Comparison of ENCODE assay signal across 31 cellular contexts in the genomic region with DNA sequence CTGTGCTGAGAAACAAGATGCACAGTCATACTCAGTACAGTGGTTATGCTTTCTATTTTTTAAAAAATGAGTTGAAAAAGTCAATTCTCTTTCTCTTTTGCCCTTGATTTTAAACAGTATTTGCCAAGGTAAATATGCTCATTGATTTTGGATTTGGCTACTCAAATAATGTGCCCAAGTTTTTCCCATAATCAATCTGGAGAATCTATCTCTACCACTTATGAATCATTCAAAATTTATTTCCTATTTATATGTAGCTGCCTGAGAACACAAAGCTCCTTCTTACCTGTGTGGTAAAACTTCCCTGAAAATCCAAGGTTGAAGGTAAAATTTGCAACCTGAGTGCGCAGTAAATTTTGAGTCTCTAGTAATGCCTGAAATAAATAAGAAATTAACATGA.
DNase-seq lines count a peak whose midpoint lies in the region; ATAC-seq, FAIRE-seq and TF ChIP-seq lines count a peak whose summit lies in the region.
"Had no signal": no experiment of that assay in that cellular context is flagged by ENCODE, and none has a peak within 500 bp of the region (broad histone marks: within the 10 kb centered on the region; RNA-seq: fewer than 3 reads in every experiment).

No MANE protein-coding gene starts in this region.

- H3K4me3 ChIP-seq in SK-N-MC = no peak overlapping the region
- H3K4me3 ChIP-seq in pancreas = no peak overlapping the region
- H3K4me3 ChIP-seq: A549; BLaER1; BLaER1 treated with 17β-estradiol and CSF1 and Interleukin-3, amounts not matched to agents 10 nM and 100 nM had no signal

- DNase-seq in SK-N-MC (ENCODE audit: low read depth, low spot score) (no peak), pancreas (no peak), erythroblast (lab: John Stamatoyannopoulos, UW) (no peak)
- DNase-seq: 8988T; ACHN; AML-193; BE2C; C1 segment of cervical spinal cord; Caco-2; Calu3; CD4-positive, alpha-beta memory T cell; CD4-positive, alpha-beta T cell; CD4-positive, CD25-positive, alpha-beta regulatory T cell; CD8-positive, alpha-beta memory T cell; CD8-positive, alpha-beta T cell; COR-L47; DMS 273 treated with DMSO at 0.1 percent for 48 hours; DMS153; DMS53; DMS79; DMS79 treated with DMSO at 0.1 percent for 48 hours; DND-41; EL had no signal

- intact Hi-C loops in pancreas (cut with DNase I) = no loop called here

- TF ChIP-seq CTCF in pancreas (IDR thresholded peaks at IDR 0.05) = no peak

- ATAC-seq in pancreas = peak; percentile 27 to 74 (median 48)
- no peak for ATAC-seq in GM18505 (IDR thresholded peaks at IDR 0.05; ENCODE audit: unreplicated experiment)
- ATAC-seq: A549; CD8-positive, alpha-beta T cell had no signal

- WGBS in pancreas, 2 donors = 42 to 83% methylated on average over 1 of the region's 1 CpG

- no peaks in the 10 kb centered on the region for H3K9me3 ChIP-seq in SK-N-MC (ENCODE audit: low read depth, low read length)
- no peaks in the 10 kb centered on the region for H3K9me3 ChIP-seq in pancreas
- H3K9me3 ChIP-seq: A549; BE2C; BLaER1; BLaER1 treated with 17β-estradiol and CSF1 and Interleukin-3, amounts not matched to agents 10 nM and 100 nM; Caco-2 had no signal

- H3K27ac ChIP-seq in SK-N-MC = peak overlapping the region; percentile 99
- H3K27ac ChIP-seq in pancreas = no peak overlapping the region
- H3K27ac ChIP-seq: 22Rv1; A549; BLaER1; BLaER1 treated with 17β-estradiol and CSF1 and Interleukin-3, amounts not matched to agents 10 nM and 100 nM; C4-2B had no signal

- H3K36me3 ChIP-seq in SK-N-MC (ENCODE audit: insufficient read depth, low read length) (peaks cover 13% of the 10 kb centered on the region; the same call in 1 of the 2 replicates), pancreas (no peaks in the 10 kb centered on the region)
- H3K36me3 ChIP-seq: BE2C; BLaER1; BLaER1 treated with 17β-estradiol and CSF1 and Interleukin-3, amounts not matched to agents 10 nM and 100 nM had no signal

- no peaks in the 10 kb centered on the region for H3K27me3 ChIP-seq in pancreas
- H3K27me3 ChIP-seq: BE2C; BLaER1; BLaER1 treated with 17β-estradiol and CSF1 and Interleukin-3, amounts not matched to agents 10 nM and 100 nM had no signal

- TF ChIP-seq POLR2A in GM18505 (IDR thresholded peaks at IDR 0.05; ENCODE audit: borderline replicate concordance, extremely low read depth, insufficient read depth, insufficient read length) (no peak), erythroblast (IDR thresholded peaks at IDR 0.05; ENCODE audit: low read length) (no peak)

- no peak overlapping the region for H3K9ac ChIP-seq in SK-N-MC (ENCODE audit: insufficient read length)
- H3K9ac ChIP-seq: BLaER1; BLaER1 treated with 17β-estradiol and CSF1 and Interleukin-3, amounts not matched to agents 10 nM and 100 nM had no signal

- FAIRE-seq in pancreas (lab: Jason Lieb, UNC) = no peak
- FAIRE-seq: A204.1, A549, D721Med had no signal

- peaks cover 5 to 26% (median 20%) of the 10 kb centered on the region in 3 donors for H3K4me1 ChIP-seq in pancreas
- H3K4me1 ChIP-seq: A549, BE2C, BLaER1, Caco-2 had no signal
